ENCODE assay signal across 8 cellular contexts in genomic region chr17:81977211-81978091, GRCh38. TPM values are rescaled to one million over a fixed set of nuclear protein-coding genes. Genes with fewer than 3 reads are reported as not detected.
DNase-seq lines count a peak whose midpoint lies in the region; ATAC-seq and TF ChIP-seq lines count a peak whose summit lies in the region.

A gene with protein sequence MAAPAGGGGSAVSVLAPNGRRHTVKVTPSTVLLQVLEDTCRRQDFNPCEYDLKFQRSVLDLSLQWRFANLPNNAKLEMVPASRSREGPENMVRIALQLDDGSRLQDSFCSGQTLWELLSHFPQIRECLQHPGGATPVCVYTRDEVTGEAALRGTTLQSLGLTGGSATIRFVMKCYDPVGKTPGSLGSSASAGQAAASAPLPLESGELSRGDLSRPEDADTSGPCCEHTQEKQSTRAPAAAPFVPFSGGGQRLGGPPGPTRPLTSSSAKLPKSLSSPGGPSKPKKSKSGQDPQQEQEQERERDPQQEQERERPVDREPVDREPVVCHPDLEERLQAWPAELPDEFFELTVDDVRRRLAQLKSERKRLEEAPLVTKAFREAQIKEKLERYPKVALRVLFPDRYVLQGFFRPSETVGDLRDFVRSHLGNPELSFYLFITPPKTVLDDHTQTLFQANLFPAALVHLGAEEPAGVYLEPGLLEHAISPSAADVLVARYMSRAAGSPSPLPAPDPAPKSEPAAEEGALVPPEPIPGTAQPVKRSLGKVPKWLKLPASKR (plus strand): TSS chr17:81977629. CDS start chr17:81977647, 18 bp downstream.

- no peaks in the 10 kb centered on the region for H3K36me3 Mint-ChIP-seq in natural killer cell
- peaks cover 11 to 16% of the 10 kb centered on the region in 2 donors for H3K36me3 Mint-ChIP-seq in stimulated activated naive B cell treated with anti-CD40 and anti-IgM and Interleukin-4, amounts not matched to agents 10 μg/mL and 1 μg/mL and 100 μg/mL, for 72 hours

- H3K9me3 Mint-ChIP-seq in natural killer cell = no peaks in the 10 kb centered on the region
- no peaks in the 10 kb centered on the region for H3K9me3 Mint-ChIP-seq in stimulated activated naive B cell treated with anti-CD40 and anti-IgM and Interleukin-4, amounts not matched to agents 10 μg/mL and 1 μg/mL and 100 μg/mL, for 72 hours

- peak within 1 kb of the TSS; percentile 78 to 95 for H3K27ac Mint-ChIP-seq in natural killer cell
- H3K27ac Mint-ChIP-seq in stimulated activated naive B cell treated with anti-CD40 and anti-IgM and Interleukin-4, amounts not matched to agents 10 μg/mL and 1 μg/mL and 100 μg/mL, for 72 hours = peak within 1 kb of the TSS; percentile 99

- TF ChIP-seq CTCF in fibroblast of mammary gland (conservative IDR thresholded peaks at IDR 0.05; ENCODE audit: control insufficient read depth, insufficient read depth, low read depth, low read length) (no peak), natural killer cell (IDR thresholded peaks at IDR 0.05) (no peak)

- peak within 1 kb of the TSS; percentile 91 for H3K4me3 Mint-ChIP-seq in natural killer cell
- peak within 1 kb of the TSS; percentile 99 to 100 for H3K4me3 Mint-ChIP-seq in stimulated activated naive B cell treated with anti-CD40 and anti-IgM and Interleukin-4, amounts not matched to agents 10 μg/mL and 1 μg/mL and 100 μg/mL, for 72 hours

- intact Hi-C loops in natural killer cell (cut with micrococcal nuclease) = no loop called here

- peak; percentile 80 for ATAC-seq in GM21619 (IDR thresholded peaks at IDR 0.05; ENCODE audit: unreplicated experiment)
- ATAC-seq in natural killer cell = peak; percentile 94 to 98 (median 95)
- peak; percentile 87 to 95 for ATAC-seq in stimulated activated naive B cell treated with anti-CD40 and anti-IgM and Interleukin-4, amounts not matched to agents 10 μg/mL and 1 μg/mL and 100 μg/mL, for 72 hours (replicated peaks)

- H3K27me3 Mint-ChIP-seq in natural killer cell (ENCODE audit: low read depth in 2 of 2) = peaks cover 0 to 4% of the 10 kb centered on the region in 2 donors
- peaks cover 0 to 4% of the 10 kb centered on the region in 2 donors for H3K27me3 Mint-ChIP-seq in stimulated activated naive B cell treated with anti-CD40 and anti-IgM and Interleukin-4, amounts not matched to agents 10 μg/mL and 1 μg/mL and 100 μg/mL, for 72 hours

- peak within 1 kb of the TSS; percentile 73 for H3K4me3 ChIP-seq in Jurkat, Clone E6-1 (ENCODE audit: low read length)
- H3K4me3 ChIP-seq in fibroblast of mammary gland (ENCODE audit: control insufficient read depth, low read depth, low read length) = peak within 1 kb of the TSS; percentile 77

- DNase-seq in DMS53 treated with DMSO at 0.1 percent for 48 hours (lab: John Stamatoyannopoulos, UW; ENCODE audit: unreplicated experiment) = peak; percentile 83
- DNase-seq in Jurkat, Clone E6-1 (ENCODE audit: low read depth, low spot score) = peak; percentile 81
- DNase-seq in RPMI7951 (ENCODE audit: low read depth) = peak; percentile 85
- DNase-seq in activated T-helper 1 cell treated with anti-CD3 and anti-CD28 coated beads, Interleukin-2, amount 50 U/mL, for 16 hours (ENCODE audit: low read depth in 1 of 2, low spot score in 1 of 2) = peak; percentile 79 to 88
- peak; percentile 89 for DNase-seq in fibroblast of mammary gland (ENCODE audit: low read depth)
- DNase-seq in natural killer cell = peak; percentile 92
- peak; percentile 86 for DNase-seq in stimulated activated naive B cell treated with anti-CD40 and anti-IgM and Interleukin-4, amounts not matched to agents 10 μg/mL and 1 μg/mL and 100 μg/mL, for 72 hours

- H3K4me1 Mint-ChIP-seq in natural killer cell = peaks cover 5 to 33% of the 10 kb centered on the region in 2 donors
- peaks cover 29 to 44% of the 10 kb centered on the region in 2 donors for H3K4me1 Mint-ChIP-seq in stimulated activated naive B cell treated with anti-CD40 and anti-IgM and Interleukin-4, amounts not matched to agents 10 μg/mL and 1 μg/mL and 100 μg/mL, for 72 hours

RNA-seq across cellular contexts. Expression of the gene that starts here (rescaled TPM):
- polyA plus RNA-seq in Jurkat, Clone E6-1 (2012; ENCODE audit: insufficient read depth, insufficient read length) = 33.3 TPM
- 18.1 and 18.5 TPM in 2 replicates for total RNA-seq in RPMI7951 (2014; rRNA removed; shearing (Covaris generic))
- 10 to 100 TPM; 29.7 to 43.5 (median 40.8) TPM for total RNA-seq in natural killer cell

Comparison
In these comparisons a context has a peak if more than half of its experiments do, and no peak if none do; other contexts are left out.
1. Peak in every context shown above with its lines: DNase-seq, ATAC-seq and H3K4me3 ChIP-seq.